Comparison of ENCODE assay signal across 8 cellular contexts in genomic region chr7:32997966-32998362, GRCh38. TPM values are rescaled to one million over a fixed set of nuclear protein-coding genes. Genes with fewer than 3 reads are reported as not detected.
A peak's percentile ranks its signal among the peaks of the same experiment; 100 is the strongest.
DNase-seq lines count a peak whose midpoint lies in the region; ATAC-seq and TF ChIP-seq lines count a peak whose summit lies in the region.
"Not testable (repeated sequence)": the region's sequence is repeated elsewhere in the genome, so short reads cannot be mapped to it uniquely, and the experiment has no call there.

No MANE protein-coding gene starts in this region.

- H3K4me3 ChIP-seq in HUES48 (ENCODE audit: low read depth, low read length): not testable (repeated sequence)
- peak overlapping the region; percentile 48 for H3K4me3 ChIP-seq in coronary artery
- peak overlapping the region in 7 of 12 donors; percentile 14 to 50 (median 27) for H3K4me3 ChIP-seq in heart left ventricle
- H3K4me3 ChIP-seq in mucosa of rectum (ENCODE audit: low read length in 2 of 2): peak overlapping the region in 1 of 2 donors; percentile 43
- peak overlapping the region in 1 of 2 donors; percentile 13 for H3K4me3 ChIP-seq in vagina

- H3K27ac ChIP-seq in HUES48 (ENCODE audit: low read depth, low read length): peak overlapping the region; percentile 47
- H3K27ac ChIP-seq in coronary artery: peak overlapping the region in 1 of 2 donors; percentile 52
- peak overlapping the region in 11 of 12 donors; percentile 9 to 88 (median 77) for H3K27ac ChIP-seq in heart left ventricle
- H3K27ac ChIP-seq in mucosa of rectum (ENCODE audit: low read depth in 2 of 2, low read length in 2 of 2): peak overlapping the region; percentile 72 to 77
- peak overlapping the region; percentile 69 for H3K27ac ChIP-seq in vagina

- not testable (repeated sequence) for H3K4me1 ChIP-seq in HUES48 (ENCODE audit: control insufficient read depth, insufficient read depth, low read length)
- H3K4me1 ChIP-seq in heart left ventricle (peaks cover 0 to 29% (median 13%) of the 10 kb centered on the region in 12 donors), mucosa of rectum (ENCODE audit: control insufficient read depth in 2 of 2, insufficient read depth in 2 of 2, low read length in 2 of 2) (peaks cover 6 to 15% of the 10 kb centered on the region in 2 donors), vagina (peaks cover 13% of the 10 kb centered on the region)

- ATAC-seq in GM19397 (IDR thresholded peaks at IDR 0.05; ENCODE audit: unreplicated experiment) (peak; percentile 11), heart left ventricle (peak in 1 of 4 donors; percentile 22)
- not testable (repeated sequence) for ATAC-seq in T-helper 17 cell

- not testable (repeated sequence) for H3K36me3 ChIP-seq in HUES48 (ENCODE audit: control insufficient read depth, insufficient read depth, low read length); mucosa of rectum (ENCODE audit: control insufficient read depth in 2 of 2, insufficient read depth in 2 of 2, low read length in 2 of 2); vagina
- H3K36me3 ChIP-seq in heart left ventricle: peaks cover 0 to 20% (median 3%) of the 10 kb centered on the region in 9 donors

- not testable (repeated sequence) for H3K36me3 Mint-ChIP-seq in T-helper 17 cell (ENCODE audit: low read depth)

- H3K9me3 ChIP-seq in HUES48 (ENCODE audit: control insufficient read depth, insufficient read depth, low read length); T-helper 17 cell (ENCODE audit: control insufficient read depth, low read length, poor library complexity, severe bottlenecking); heart left ventricle; mucosa of rectum (ENCODE audit: control insufficient read depth in 2 of 2, low read length in 2 of 2); vagina: not testable (repeated sequence)

- peak overlapping the region; percentile 64 for H3K4me3 Mint-ChIP-seq in T-helper 17 cell

- not testable (repeated sequence) for H3K9ac ChIP-seq in HUES48 (ENCODE audit: low read depth, low read length)
- H3K9ac ChIP-seq in mucosa of rectum (ENCODE audit: low read depth in 1 of 2, low read length in 2 of 2): peak overlapping the region in 1 of 2 donors; percentile 59

- intact Hi-C loops in heart left ventricle (cut with DNase I); vagina (cut with DNase I): not testable (repeated sequence)

- peaks cover 12% of the 10 kb centered on the region for H3K27me3 Mint-ChIP-seq in T-helper 17 cell

- not testable (repeated sequence) for TF ChIP-seq CTCF in coronary artery (IDR thresholded peaks at IDR 0.05); heart left ventricle (IDR thresholded peaks at IDR 0.05); vagina (IDR thresholded peaks at IDR 0.05)

- 20 to 65% (median 46%) methylated on average over 2 to 4 of the region's 4 CpGs for WGBS in heart left ventricle, 4 donors

- not testable (repeated sequence) for H3K27ac Mint-ChIP-seq in T-helper 17 cell

- H3K4me1 Mint-ChIP-seq in T-helper 17 cell: not testable (repeated sequence)

- H3K27me3 ChIP-seq in HUES48 (ENCODE audit: control insufficient read depth, insufficient read depth, low read length); heart left ventricle; mucosa of rectum (ENCODE audit: control insufficient read depth in 2 of 2, insufficient read depth in 2 of 2, low read length in 2 of 2); vagina: not testable (repeated sequence)

- DNase-seq in T-helper 17 cell; coronary artery (ENCODE audit: low spot score); heart left ventricle; vagina (ENCODE audit: extremely low spot score in 2 of 2): not testable (repeated sequence)
- DNase-seq in retina: peak; percentile 30

- not testable (repeated sequence) for TF ChIP-seq POLR2A in heart left ventricle (IDR thresholded peaks at IDR 0.05); vagina (IDR thresholded peaks at IDR 0.05)

RNA-seq across cellular contexts. Expression of gene FKBP9, which starts 40.7 kb away (rescaled TPM):
- total RNA-seq in T-helper 17 cell (under 1 TPM in 1 of 2 donors, not detected in 1; 0.42 TPM), heart left ventricle (100 to 1,000 TPM in 7 of 9 donors, 10 to 100 TPM in 2; 91.1 to 146 (median 130) TPM), vagina (113 TPM)
- 10 to 100 TPM; 37.1 to 56.2 TPM for polyA plus RNA-seq in heart left ventricle

Comparison
In these comparisons a context has a peak if more than half of its experiments do, and no peak if none do; other contexts are left out.
1. RNA of gene FKBP9, which starts 40.7 kb away (total RNA-seq): 91.1 to 146 TPM in heart left ventricle and 113 TPM in vagina (single experiment); 0.42 TPM in T-helper 17 cell; every median in the first group is over 10 times any median in the second.